7 cellular contexts compared by ENCODE assay signal in the genomic region with DNA sequence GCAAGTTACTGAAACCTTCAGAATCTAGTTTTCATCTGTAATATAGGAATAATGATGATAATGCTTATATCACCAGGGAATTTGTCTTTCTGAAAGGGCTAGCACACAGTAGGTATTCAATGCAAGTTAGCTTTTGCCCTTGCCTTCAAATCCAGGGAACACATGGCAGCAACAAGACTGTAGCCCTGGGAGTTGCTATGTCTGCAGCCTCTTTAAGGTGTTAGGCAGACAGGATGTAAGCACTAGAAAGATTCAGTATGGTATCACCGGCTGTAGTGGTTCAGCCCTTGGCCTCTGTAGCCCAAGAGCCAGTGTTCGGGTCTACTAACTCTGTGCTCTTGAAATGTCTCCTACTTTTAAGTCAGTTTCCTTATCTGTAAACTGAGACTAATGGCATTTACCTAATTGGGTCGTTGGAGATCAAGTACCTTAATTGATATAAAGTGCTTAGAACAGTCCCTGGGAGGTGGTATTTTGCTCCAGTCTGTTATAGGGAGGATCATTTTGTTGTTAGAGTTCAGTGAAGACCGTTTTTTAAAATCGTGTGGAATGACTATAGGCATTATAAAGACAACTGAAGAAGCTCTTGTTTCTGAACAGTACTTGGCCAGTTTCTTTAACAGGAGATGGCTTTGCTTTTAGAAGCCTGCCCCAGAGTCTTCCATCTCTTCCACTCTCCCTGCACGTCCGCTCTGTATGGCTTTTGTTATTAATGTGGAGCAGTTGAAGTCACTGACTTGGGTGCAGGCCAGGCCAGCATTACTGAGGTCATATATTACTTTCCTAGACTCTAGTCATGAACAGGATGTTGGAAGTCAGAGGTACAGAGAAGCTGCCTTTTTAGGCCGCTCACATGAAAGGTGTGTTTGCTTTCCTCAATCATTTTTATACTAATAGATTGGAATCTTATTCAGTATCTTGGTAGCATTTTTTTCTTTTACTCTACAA. TPM values are rescaled to one million over a fixed set of nuclear protein-coding genes. Genes with fewer than 3 reads are reported as not detected.
DNase-seq lines count a peak whose midpoint lies in the region; ATAC-seq and TF ChIP-seq lines count a peak whose summit lies in the region.

No MANE protein-coding gene starts in this region.

- no peaks in the 10 kb centered on the region for H3K9me3 Mint-ChIP-seq in activated CD8-positive, alpha-beta memory T cell treated with anti-CD3 and anti-CD28 coated beads, Interleukin-2, amount 10 ng/mL, durations not matched to agents 7 days and 5 days (ENCODE audit: low read depth)

- no peak overlapping the region for H3K27ac Mint-ChIP-seq in activated CD8-positive, alpha-beta memory T cell treated with anti-CD3 and anti-CD28 coated beads, Interleukin-2, amount 10 ng/mL, durations not matched to agents 7 days and 5 days

- TF ChIP-seq CTCF in astrocyte of the cerebellum (IDR thresholded peaks at IDR 0.05; ENCODE audit: low read depth, low read length, missing control alignments) (no peak), kidney epithelial cell (IDR thresholded peaks at IDR 0.05; ENCODE audit: insufficient read depth, low read length, poor library complexity, severe bottlenecking) (no peak)

- H3K4me3 ChIP-seq in astrocyte of the cerebellum (ENCODE audit: low read depth, low read length) (no peak overlapping the region), kidney epithelial cell (ENCODE audit: low read depth, low read length) (no peak overlapping the region)

- CTCF ChIA-PET in activated CD8-positive, alpha-beta memory T cell treated with anti-CD3 and anti-CD28 coated beads, Interleukin-2, amount 10 ng/mL, durations not matched to agents 7 days and 5 days (lab: Charles Lee) = interaction anchor here (0.6 kb wide), 1 partner anchor 75 kb away, joined by 3 read pairs; no protein-coding TSS in a partner anchor

- no peaks in the 10 kb centered on the region for H3K27me3 ChIP-seq in kidney epithelial cell (ENCODE audit: control insufficient read depth, insufficient read depth, low read length)

- DNase-seq in astrocyte of the cerebellum (ENCODE audit: low read depth) (peak; percentile 75), kidney epithelial cell (ENCODE audit: low read depth) (peak; percentile 39), stromal cell of bone marrow (ENCODE audit: low read depth) (peak; percentile 75)
- no peak for DNase-seq in activated CD4-positive, CD25-positive, alpha-beta regulatory T cell (lab: John Stamatoyannopoulos, UW)
- no peak for DNase-seq in activated CD8-positive, alpha-beta memory T cell treated with anti-CD3 and anti-CD28 coated beads, Interleukin-2, amount 10 ng/mL, durations not matched to agents 7 days and 5 days

- in situ Hi-C loops in astrocyte of the cerebellum (cut with HindIII; ENCODE audit: low sequenced_read_pairs) = no loop called here

- H3K36me3 ChIP-seq in kidney epithelial cell (ENCODE audit: control insufficient read depth, insufficient read depth, low read length) = no peaks in the 10 kb centered on the region

- H3K36me3 Mint-ChIP-seq in activated CD8-positive, alpha-beta memory T cell treated with anti-CD3 and anti-CD28 coated beads, Interleukin-2, amount 10 ng/mL, durations not matched to agents 7 days and 5 days = no peaks in the 10 kb centered on the region

- peaks cover 8% of the 10 kb centered on the region for H3K27me3 Mint-ChIP-seq in activated CD8-positive, alpha-beta memory T cell treated with anti-CD3 and anti-CD28 coated beads, Interleukin-2, amount 10 ng/mL, durations not matched to agents 7 days and 5 days

- ATAC-seq in GM19043 (IDR thresholded peaks at IDR 0.05; ENCODE audit: low read depth, unreplicated experiment) (peak; percentile 49), HG03135 (IDR thresholded peaks at IDR 0.05; ENCODE audit: unreplicated experiment) (peak; percentile 38)
- ATAC-seq in activated CD8-positive, alpha-beta memory T cell treated with anti-CD3 and anti-CD28 coated beads, Interleukin-2, amount 10 ng/mL, durations not matched to agents 7 days and 5 days = no peak

- H3K4me3 Mint-ChIP-seq in activated CD8-positive, alpha-beta memory T cell treated with anti-CD3 and anti-CD28 coated beads, Interleukin-2, amount 10 ng/mL, durations not matched to agents 7 days and 5 days = no peak overlapping the region

- no peaks in the 10 kb centered on the region for H3K4me1 Mint-ChIP-seq in activated CD8-positive, alpha-beta memory T cell treated with anti-CD3 and anti-CD28 coated beads, Interleukin-2, amount 10 ng/mL, durations not matched to agents 7 days and 5 days

RNA-seq across cellular contexts. Expression of a gene that starts 44.8 kb away (rescaled TPM):
- total RNA-seq in kidney epithelial cell = 14.9 and 17.2 TPM in 2 replicates
- under 1 TPM; 0.55 to 0.91 TPM for total RNA-seq in activated CD8-positive, alpha-beta memory T cell treated with anti-CD3 and anti-CD28 coated beads, Interleukin-2, amount 10 ng/mL, durations not matched to agents 7 days and 5 days

Comparison
In these comparisons a context has a peak if more than half of its experiments do, and no peak if none do; other contexts are left out.
1. DNase-seq: peak in astrocyte of the cerebellum (single experiment), kidney epithelial cell (single experiment) and stromal cell of bone marrow (single experiment); none in activated CD4-positive, CD25-positive, alpha-beta regulatory T cell (0 of 4) and activated CD8-positive, alpha-beta memory T cell treated with anti-CD3 and anti-CD28 coated beads, Interleukin-2, amount 10 ng/mL, durations not matched to agents 7 days and 5 days (single experiment).